In genomic region chr4:80134936-80135701, GRCh38 we compare ENCODE assay signal across 21 cellular contexts.
A peak's percentile ranks its signal among the peaks of the same experiment; 100 is the strongest.
DNase-seq lines count a peak whose midpoint lies in the region; ATAC-seq, FAIRE-seq and TF ChIP-seq lines count a peak whose summit lies in the region.
"Had no signal": no experiment of that assay in that cellular context is flagged by ENCODE, and none has a peak within 500 bp of the region (broad histone marks: within the 10 kb centered on the region; RNA-seq: fewer than 3 reads in every experiment).

No MANE protein-coding gene starts in this region.

- H3K27ac Mint-ChIP-seq in MCF 10A (ENCODE audit: low read depth, unreplicated experiment), result peak overlapping the region; percentile 53
- H3K27ac Mint-ChIP-seq: activated CD4-positive, alpha-beta T cell treated with anti-CD3 and anti-CD28 coated beads, Interleukin-2, amount 10 ng/mL, durations not matched to agents 7 days and 5 days; activated naive CD4-positive, alpha-beta T cell treated with anti-CD3 and anti-CD28 coated beads, Interleukin-2, amount 50 U/mL, for 24 hours; effector memory CD8-positive, alpha-beta T cell; natural killer cell treated with Interleukin-12 subunit alpha and Interleukin-12 subunit beta and Interleukin-15 and Interleukin-18, amount 100 ng/mL, for 72 hours had no signal

- no peak overlapping the region for H3K4me3 Mint-ChIP-seq in MCF 10A (ENCODE audit: unreplicated experiment)
- H3K4me3 Mint-ChIP-seq: activated CD4-positive, alpha-beta T cell treated with anti-CD3 and anti-CD28 coated beads, Interleukin-2, amount 10 ng/mL, durations not matched to agents 7 days and 5 days; activated naive CD4-positive, alpha-beta T cell treated with anti-CD3 and anti-CD28 coated beads, Interleukin-2, amount 50 U/mL, for 24 hours; CD4-positive, CD25-positive, alpha-beta regulatory T cell; effector memory CD8-positive, alpha-beta T cell; natural killer cell treated with Interleukin-12 subunit alpha and Interleukin-12 subunit beta and Interleukin-15 and Interleukin-18, amount 100 ng/mL, for 72 hours had no signal

- intact Hi-C loops in MCF 10A (cut with micrococcal nuclease) (no loop called here), breast epithelium (cut with DNase I; ENCODE audit: low total_unique reads) (no loop called here), Panc1 (cut with micrococcal nuclease; ENCODE audit: unreplicated experiment) (no loop called here), spleen (cut with DNase I; ENCODE audit: low total_unique reads) (no loop called here), adrenal gland (cut with DNase I) (no loop called here)

- H3K27ac ChIP-seq in breast epithelium (no peak overlapping the region), Panc1 (ENCODE audit: low read length) (peak overlapping the region; percentile 57; the same call in 1 of the 2 replicates), foreskin keratinocyte (peak overlapping the region; percentile 33), spleen (no peak overlapping the region), adrenal gland (no peak overlapping the region), coronary artery (no peak overlapping the region)
- H3K27ac ChIP-seq: GM23248, psoas muscle, SK-N-MC, upper lobe of right lung had no signal

- H3K4me3 ChIP-seq in breast epithelium, result no peak overlapping the region
- H3K4me3 ChIP-seq in Panc1 (ENCODE audit: low read depth in 2 of 2, low read length in 2 of 2), result no peak overlapping the region
- H3K4me3 ChIP-seq in spleen, result no peak overlapping the region
- H3K4me3 ChIP-seq in adrenal gland, result no peak overlapping the region
- no peak overlapping the region for H3K4me3 ChIP-seq in coronary artery
- H3K4me3 ChIP-seq: GM23248, lung, psoas muscle, SK-N-MC, upper lobe of right lung had no signal

- no peaks in the 10 kb centered on the region for H3K9me3 Mint-ChIP-seq in MCF 10A (ENCODE audit: unreplicated experiment)
- H3K9me3 Mint-ChIP-seq: activated CD4-positive, alpha-beta T cell treated with anti-CD3 and anti-CD28 coated beads, Interleukin-2, amount 10 ng/mL, durations not matched to agents 7 days and 5 days; effector memory CD8-positive, alpha-beta T cell; natural killer cell treated with Interleukin-12 subunit alpha and Interleukin-12 subunit beta and Interleukin-15 and Interleukin-18, amount 100 ng/mL, for 72 hours had no signal

- DNase-seq in MCF 10A (ENCODE audit: unreplicated experiment) (peak; percentile 52), breast epithelium (ENCODE audit: low spot score in 2 of 2) (no peak), Panc1 (ENCODE audit: low read depth, low spot score) (no peak), foreskin keratinocyte (peak in 1 of 2 donors; percentile 28), RCC 7860 (ENCODE audit: low spot score) (no peak), spleen (no peak), adrenal gland (no peak), coronary artery (ENCODE audit: low spot score) (no peak)
- DNase-seq: activated CD4-positive, alpha-beta T cell treated with anti-CD3 and anti-CD28 coated beads, Interleukin-2, amount 10 ng/mL, durations not matched to agents 7 days and 5 days; CD4-positive, CD25-positive, alpha-beta regulatory T cell; effector memory CD8-positive, alpha-beta T cell; GM23248; NCI-H187 treated with DMSO at 0.1 percent for 48 hours; psoas muscle; stimulated activated naive CD4-positive, alpha-beta T cell treated with Interleukin-2 at 50 U/mL for 16 hours; upper lobe of right lung had no signal

- BruUV-seq in MCF 10A (replicated peaks; lab: Mats Ljungman, UMichigan) (no TSS peak), Panc1 (replicated peaks; lab: Mats Ljungman, UMichigan) (no TSS peak)

- ATAC-seq in Panc1, result peak; percentile 66
- ATAC-seq in foreskin keratinocyte, result peak; percentile 61
- ATAC-seq: effector memory CD8-positive, alpha-beta T cell; natural killer cell treated with Interleukin-12 subunit alpha and Interleukin-12 subunit beta and Interleukin-15 and Interleukin-18, amount 100 ng/mL, for 72 hours; psoas muscle; upper lobe of right lung had no signal

- peaks cover 4% of the 10 kb centered on the region for H3K36me3 Mint-ChIP-seq in MCF 10A (ENCODE audit: insufficient read depth, unreplicated experiment)
- H3K36me3 Mint-ChIP-seq: activated naive CD4-positive, alpha-beta T cell treated with anti-CD3 and anti-CD28 coated beads, Interleukin-2, amount 50 U/mL, for 24 hours; CD4-positive, CD25-positive, alpha-beta regulatory T cell; natural killer cell treated with Interleukin-12 subunit alpha and Interleukin-12 subunit beta and Interleukin-15 and Interleukin-18, amount 100 ng/mL, for 72 hours had no signal

- H3K9me3 ChIP-seq in breast epithelium, result no peaks in the 10 kb centered on the region
- H3K9me3 ChIP-seq in Panc1 (ENCODE audit: control insufficient read depth, insufficient read depth, low read depth, low read length), result peaks cover 14% of the 10 kb centered on the region; the same call in 1 of the 2 replicates
- no peaks in the 10 kb centered on the region for H3K9me3 ChIP-seq in spleen
- no peaks in the 10 kb centered on the region for H3K9me3 ChIP-seq in adrenal gland (replicated peaks in 1 of 3)
- H3K9me3 ChIP-seq: psoas muscle, upper lobe of right lung had no signal

- H3K4me1 ChIP-seq in breast epithelium (no peaks in the 10 kb centered on the region), Panc1 (ENCODE audit: control insufficient read depth, insufficient read depth, low read length) (no peaks in the 10 kb centered on the region), foreskin keratinocyte (peaks cover 32% of the 10 kb centered on the region), spleen (peaks cover 0 to 21% (median 12%) of the 10 kb centered on the region in 6 donors), adrenal gland (replicated peaks in 1 of 2) (no peaks in the 10 kb centered on the region)
- H3K4me1 ChIP-seq: psoas muscle, upper lobe of right lung had no signal

- no peaks in the 10 kb centered on the region for H3K27me3 Mint-ChIP-seq in MCF 10A (ENCODE audit: insufficient read depth, unreplicated experiment)
- H3K27me3 Mint-ChIP-seq: activated CD4-positive, alpha-beta T cell treated with anti-CD3 and anti-CD28 coated beads, Interleukin-2, amount 10 ng/mL, durations not matched to agents 7 days and 5 days; activated naive CD4-positive, alpha-beta T cell treated with anti-CD3 and anti-CD28 coated beads, Interleukin-2, amount 50 U/mL, for 24 hours; CD4-positive, CD25-positive, alpha-beta regulatory T cell; effector memory CD8-positive, alpha-beta T cell had no signal

- H3K36me3 ChIP-seq in breast epithelium, result no peaks in the 10 kb centered on the region
- no peaks in the 10 kb centered on the region for H3K36me3 ChIP-seq in Panc1 (ENCODE audit: control insufficient read depth, insufficient read depth, low read length)
- H3K36me3 ChIP-seq in spleen, result no peaks in the 10 kb centered on the region
- H3K36me3 ChIP-seq in adrenal gland (replicated peaks in 1 of 2), result no peaks in the 10 kb centered on the region
- H3K36me3 ChIP-seq: upper lobe of right lung had no signal

- POLR2A ChIA-PET in MCF 10A (lab: Yijun Ruan, JAX), result no interaction called here
- POLR2A ChIA-PET in Panc1 (lab: Charles Lee), result no interaction called here

- in situ Hi-C loops in Panc1 (cut with HindIII; ENCODE audit: low pct_unique_long_range_greater_than_20kb, low sequenced_read_pairs), result no loop called here

- TF ChIP-seq CTCF in MCF 10A (IDR thresholded peaks at IDR 0.05; ENCODE audit: unreplicated experiment) (no peak), breast epithelium (IDR thresholded peaks at IDR 0.05) (no peak), Panc1 (IDR thresholded peaks at IDR 0.05) (no peak), foreskin keratinocyte (conservative IDR thresholded peaks at IDR 0.05) (no peak), spleen (IDR thresholded peaks at IDR 0.05 in 8 of 11, conservative IDR thresholded peaks at IDR 0.05 in 3 of 11) (no peak), adrenal gland (IDR thresholded peaks at IDR 0.05) (no peak), coronary artery (IDR thresholded peaks at IDR 0.05) (no peak)

- TF ChIP-seq POLR2A in breast epithelium (IDR thresholded peaks at IDR 0.05) (no peak), spleen (IDR thresholded peaks at IDR 0.05) (no peak), adrenal gland (IDR thresholded peaks at IDR 0.05) (no peak)

- H3K27me3 ChIP-seq in breast epithelium, result no peaks in the 10 kb centered on the region
- no peaks in the 10 kb centered on the region for H3K27me3 ChIP-seq in Panc1 (ENCODE audit: control insufficient read depth, insufficient read depth, low read length)
- no peaks in the 10 kb centered on the region for H3K27me3 ChIP-seq in foreskin keratinocyte
- H3K27me3 ChIP-seq in spleen (replicated peaks in 1 of 7), result no peaks in the 10 kb centered on the region
- H3K27me3 ChIP-seq in adrenal gland, result no peaks in the 10 kb centered on the region
- H3K27me3 ChIP-seq: upper lobe of right lung had no signal

- H3K4me1 Mint-ChIP-seq in MCF 10A (ENCODE audit: insufficient read depth, unreplicated experiment), result peaks cover 30% of the 10 kb centered on the region

- CTCF ChIA-PET in MCF 10A (lab: Yijun Ruan, JAX) (interaction anchor here (1.2 kb wide), 1 partner anchor 9 kb away, joined by 4 read pairs; no protein-coding TSS in a partner anchor), Panc1 (lab: Charles Lee) (no interaction called here)

- WGBS in spleen, 5 donors, result 87 to 94% (median 90%) methylated on average over 8 of the region's 8 CpGs
- 74 to 80% (median 77%) methylated on average over 8 of the region's 8 CpGs for WGBS in adrenal gland, 4 donors

- no peak for FAIRE-seq in RCC 7860 (lab: Jason Lieb, UNC)
- FAIRE-seq: HTR-8/SVneo had no signal

Comparison
In these comparisons a context has a peak if more than half of its experiments do, and no peak if none do; other contexts are left out.
1. H3K27ac ChIP-seq: peak in Panc1 (single experiment) and foreskin keratinocyte (single experiment); none in breast epithelium (0 of 2), spleen (0 of 8), adrenal gland (0 of 5) and coronary artery (0 of 2).